Comparison of ENCODE assay signal across 15 cellular contexts in genomic region chr12:57389033-57389432, GRCh38. TPM values are rescaled to one million over a fixed set of nuclear protein-coding genes. Genes with fewer than 3 reads are reported as not detected.
DNase-seq lines count a peak whose midpoint lies in the region; ATAC-seq and TF ChIP-seq lines count a peak whose summit lies in the region.
"Had no signal": no experiment of that assay in that cellular context is flagged by ENCODE, and none has a peak within 500 bp of the region (broad histone marks: within the 10 kb centered on the region; RNA-seq: fewer than 3 reads in every experiment).

No MANE protein-coding gene starts in this region.

- H3K4me3 ChIP-seq in MG63: no peak overlapping the region
- no peak overlapping the region for H3K4me3 ChIP-seq in CD8-positive, alpha-beta T cell (ENCODE audit: low read depth, low read length)
- H3K4me3 ChIP-seq in coronary artery: no peak overlapping the region
- H3K4me3 ChIP-seq: esophagus squamous epithelium had no signal

- peaks cover 63% of the 10 kb centered on the region for H3K36me3 Mint-ChIP-seq in CD8-positive, alpha-beta T cell

- H3K4me3 Mint-ChIP-seq in CD8-positive, alpha-beta T cell: no peak overlapping the region

- POLR2A ChIA-PET in CD8-positive, alpha-beta T cell (lab: Charles Lee): interaction anchor here (0.6 to 1.3 kb wide), 2 partner anchors 12 to 196 kb away, joined by 3 to 4 read pairs; no protein-coding TSS in a partner anchor

- no peaks in the 10 kb centered on the region for H3K27me3 Mint-ChIP-seq in CD8-positive, alpha-beta T cell (ENCODE audit: low read depth)

- no peaks in the 10 kb centered on the region for H3K4me1 ChIP-seq in CD8-positive, alpha-beta T cell (ENCODE audit: insufficient read depth, low read length)
- H3K4me1 ChIP-seq: esophagus squamous epithelium had no signal

- no peak overlapping the region for H3K27ac Mint-ChIP-seq in CD8-positive, alpha-beta T cell

- H3K9me3 ChIP-seq in MG63: no peaks in the 10 kb centered on the region
- H3K9me3 ChIP-seq in CD8-positive, alpha-beta T cell (ENCODE audit: low read length): no peaks in the 10 kb centered on the region
- H3K9me3 ChIP-seq: esophagus squamous epithelium had no signal

- H3K27me3 ChIP-seq in MG63: no peaks in the 10 kb centered on the region
- H3K27me3 ChIP-seq in CD8-positive, alpha-beta T cell (ENCODE audit: insufficient read depth, low read length): no peaks in the 10 kb centered on the region
- H3K27me3 ChIP-seq: esophagus squamous epithelium had no signal

- intact Hi-C loops in CD8-positive, alpha-beta T cell (cut with DNase I, micrococcal nuclease): no loop called here

- H3K36me3 ChIP-seq in MG63: peaks cover 20% of the 10 kb centered on the region
- H3K36me3 ChIP-seq in CD8-positive, alpha-beta T cell (ENCODE audit: insufficient read depth, low read length): peaks cover 8% of the 10 kb centered on the region

- peaks cover 13% of the 10 kb centered on the region for H3K4me1 Mint-ChIP-seq in CD8-positive, alpha-beta T cell (ENCODE audit: low read depth)

- TF ChIP-seq CTCF in omental fat pad (IDR thresholded peaks at IDR 0.05) (no peak), coronary artery (IDR thresholded peaks at IDR 0.05) (no peak)
- no peak for TF ChIP-seq CTCF in CD8-positive, alpha-beta T cell (IDR thresholded peaks at IDR 0.05)

- DNase-seq in EL: peak; percentile 88
- peak; percentile 9 for DNase-seq in MG63
- peak; percentile 65 for DNase-seq in dermis blood vessel endothelial cell
- DNase-seq in omental fat pad (ENCODE audit: low spot score): no peak
- DNase-seq in activated effector memory CD4-positive, alpha-beta T cell treated with Interleukin-2 at 50 U/mL for 16 hours: no peak
- no peak for DNase-seq in CD8-positive, alpha-beta T cell
- DNase-seq in coronary artery (ENCODE audit: low spot score): no peak
- DNase-seq: activated CD4-positive, CD25-positive, alpha-beta regulatory T cell treated with anti-CD3 and anti-CD28 coated beads, Interleukin-2, amount 50 U/mL, for 72 hours; esophagus squamous epithelium; NCI-H1417 treated with DMSO at 0.1 percent for 48 hours; RPMI8226; stimulated activated CD4-positive, alpha-beta T cell treated with anti-CD3 and anti-CD28 coated beads, Interleukin-15, amount 100 ng/mL, for 24 hours; stimulated activated naive CD4-positive, alpha-beta T cell treated with Interleukin-2 at 50 U/mL for 16 hours had no signal

- CTCF ChIA-PET in CD8-positive, alpha-beta T cell (lab: Charles Lee): no interaction called here

- peak; percentile 48 for ATAC-seq in omental fat pad (ENCODE audit: low FRiP score)
- ATAC-seq in HG03378 (IDR thresholded peaks at IDR 0.05; ENCODE audit: unreplicated experiment): no peak
- no peak for ATAC-seq in CD8-positive, alpha-beta T cell

- no peak overlapping the region for H3K27ac ChIP-seq in CD8-positive, alpha-beta T cell (ENCODE audit: low read depth, low read length)
- no peak overlapping the region for H3K27ac ChIP-seq in coronary artery
- H3K27ac ChIP-seq: esophagus squamous epithelium had no signal

- no peaks in the 10 kb centered on the region for H3K9me3 Mint-ChIP-seq in CD8-positive, alpha-beta T cell

RNA-seq across cellular contexts. Expression of gene R3HDM2, which starts 41.8 kb away (rescaled TPM):
- 8.2 and 8.7 TPM in 2 replicates for total RNA-seq in MG63 (2014; rRNA removed; shearing (Covaris generic); ENCODE audit: low replicate concordance)
- total RNA-seq in dermis blood vessel endothelial cell (8.8 and 9.8 TPM in 2 replicates), omental fat pad (10 to 100 TPM; 24.2 to 47.3 (median 26.7) TPM)
- total RNA-seq in CD8-positive, alpha-beta T cell: 100 to 1,000 TPM in 1 of 2 experiments, 10 to 100 TPM in 1; 93.2 to 103 TPM

RNA-seq across cellular contexts. Expression of gene INHBC, which starts 45.6 kb away (rescaled TPM):
- not detected in 2 replicates for total RNA-seq in MG63 (2014; rRNA removed; shearing (Covaris generic); ENCODE audit: low replicate concordance)
- total RNA-seq in dermis blood vessel endothelial cell: not detected in 2 replicates
- not detected for total RNA-seq in omental fat pad
- total RNA-seq in CD8-positive, alpha-beta T cell: under 1 TPM; 0.17 to 0.24 TPM
- total RNA-seq: esophagus squamous epithelium, mucosa of gallbladder had no signal

Comparison
In these comparisons a context has a peak if more than half of its experiments do, and no peak if none do; other contexts are left out.
1. DNase-seq: peak in EL (single experiment), MG63 (single experiment) and dermis blood vessel endothelial cell (single experiment); none in omental fat pad (single experiment), activated effector memory CD4-positive, alpha-beta T cell treated with Interleukin-2 at 50 U/mL for 16 hours (single experiment), CD8-positive, alpha-beta T cell (0 of 7) and coronary artery (single experiment).